In the genomic region with DNA sequence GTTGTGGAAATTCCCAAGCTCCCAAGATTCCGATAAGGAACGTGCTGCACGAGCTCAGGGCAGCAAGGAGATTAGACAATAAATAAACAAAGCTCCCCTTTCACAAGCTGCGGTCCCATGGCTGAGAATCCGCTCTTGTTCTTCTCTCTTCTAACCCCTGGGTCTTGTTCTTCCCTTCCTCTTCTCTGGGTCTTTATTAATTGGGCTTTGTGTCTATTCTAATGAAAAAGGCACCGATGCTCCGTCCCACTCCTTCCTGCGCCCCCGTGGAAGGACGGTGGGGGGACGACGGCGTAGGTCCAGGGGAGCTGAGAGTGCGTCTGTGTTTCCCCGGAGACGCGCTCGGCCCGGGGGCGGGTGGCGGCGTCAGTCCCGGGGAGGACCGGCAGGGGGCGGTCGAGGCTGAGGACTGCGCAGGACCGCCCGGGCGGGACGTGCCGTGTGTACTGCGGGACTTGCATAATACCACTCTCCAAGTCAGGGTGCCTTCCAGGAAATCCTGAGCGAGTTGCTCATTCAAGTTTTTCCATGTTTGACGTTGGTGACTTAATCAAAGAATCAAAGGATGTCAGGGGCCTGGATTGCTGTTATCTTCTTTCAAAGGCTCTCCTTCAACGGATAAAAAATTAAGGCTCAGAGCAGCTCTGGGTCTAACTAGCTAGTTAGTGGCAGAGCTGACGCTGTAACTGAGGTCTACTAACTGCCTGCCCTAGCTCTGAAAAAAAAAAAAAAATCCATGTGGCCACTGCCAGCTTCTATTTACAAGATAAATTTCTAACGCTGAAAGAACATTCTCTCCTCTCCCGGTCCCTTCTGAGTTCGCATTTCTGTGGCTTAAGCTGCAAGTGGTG, we compare ENCODE assay signal across 8 cellular contexts.
A peak's percentile ranks its signal among the peaks of the same experiment; 100 is the strongest.
DNase-seq lines count a peak whose midpoint lies in the region; ATAC-seq, FAIRE-seq and TF ChIP-seq lines count a peak whose summit lies in the region.

No MANE protein-coding gene starts in this region.

- 2% methylated on average over 38 to 40 of the region's 40 CpGs for WGBS in small intestine, 3 donors

- no peak overlapping the region for H3K27ac Mint-ChIP-seq in immature natural killer cell

- H3K36me3 ChIP-seq in breast epithelium (no peaks in the 10 kb centered on the region), small intestine (ENCODE audit: control insufficient read depth in 2 of 2, insufficient read depth in 2 of 2, low read length in 2 of 2) (no peaks in the 10 kb centered on the region)

- intact Hi-C loops in breast epithelium (cut with DNase I; ENCODE audit: low total_unique reads): no loop called here

- H3K4me1 Mint-ChIP-seq in immature natural killer cell: peaks cover 10 to 19% of the 10 kb centered on the region in 2 donors

- H3K4me3 ChIP-seq in breast epithelium: peak overlapping the region in 2 of 3 donors; percentile 39 to 63
- peak overlapping the region in 1 of 2 donors; percentile 38 for H3K4me3 ChIP-seq in small intestine (ENCODE audit: low read depth in 1 of 2, low read length in 2 of 2)

- no peak for FAIRE-seq in small intestine (lab: Jason Lieb, UNC)

- H3K27me3 ChIP-seq in breast epithelium (no peaks in the 10 kb centered on the region), small intestine (ENCODE audit: control insufficient read depth in 2 of 2, insufficient read depth in 2 of 2, low read length in 2 of 2) (no peaks in the 10 kb centered on the region)

- H3K36me3 Mint-ChIP-seq in immature natural killer cell: no peaks in the 10 kb centered on the region

- TF ChIP-seq CTCF in GM12873 (IDR thresholded peaks at IDR 0.05; ENCODE audit: insufficient read depth, low read depth, low read length, missing control alignments) (peak; percentile 87), VCaP (conservative IDR thresholded peaks at IDR 0.05) (peak; percentile 96), breast epithelium (IDR thresholded peaks at IDR 0.05) (peak; percentile 92 to 98 (median 93))

- ATAC-seq in HG02571 (IDR thresholded peaks at IDR 0.05; ENCODE audit: unreplicated experiment): peak; percentile 94

- peaks cover 0 to 2% (median 0%) of the 10 kb centered on the region in 6 donors for H3K9me3 Mint-ChIP-seq in immature natural killer cell

- H3K27me3 Mint-ChIP-seq in immature natural killer cell (ENCODE audit: low read depth in 3 of 3): peaks cover 5 to 7% (median 5%) of the 10 kb centered on the region in 3 donors

- H3K27ac ChIP-seq in VCaP: peak overlapping the region; percentile 97
- H3K27ac ChIP-seq in breast epithelium: peak overlapping the region; percentile 56 to 68
- H3K27ac ChIP-seq in small intestine (ENCODE audit: low read depth in 1 of 2, low read length in 1 of 2): peak overlapping the region; percentile 39 to 78

- H3K9me3 ChIP-seq in breast epithelium: no peaks in the 10 kb centered on the region
- no peaks in the 10 kb centered on the region for H3K9me3 ChIP-seq in small intestine (ENCODE audit: control insufficient read depth, low read depth)

- no peak for TF ChIP-seq POLR2A in breast epithelium (IDR thresholded peaks at IDR 0.05)

- H3K4me3 Mint-ChIP-seq in immature natural killer cell: peak overlapping the region; percentile 11 to 65 (median 44)

- DNase-seq in NAMALWA (ENCODE audit: low spot score) (peak; percentile 64), breast epithelium (ENCODE audit: low spot score in 2 of 2) (peak; percentile 82 to 84), immature natural killer cell (peak; percentile 27 to 54 (median 45)), small intestine (peak; percentile 86), cortex of kidney (lab: John Stamatoyannopoulos, UW) (no peak)

- H3K4me1 ChIP-seq in breast epithelium (peaks cover 4 to 6% of the 10 kb centered on the region in 2 donors), small intestine (ENCODE audit: control insufficient read depth in 2 of 2, insufficient read depth in 1 of 2, low read depth in 1 of 2, low read length in 1 of 2) (peaks cover 0 to 4% of the 10 kb centered on the region in 2 donors)
